Comparison of ENCODE assay signal across 29 cellular contexts in genomic region chr21:39690454-39690853, GRCh38. TPM values are rescaled to one million over a fixed set of nuclear protein-coding genes. Genes with fewer than 3 reads are reported as not detected.
"Had no signal": no experiment of that assay in that cellular context is flagged by ENCODE, and none has a peak within 500 bp of the region (broad histone marks: within the 10 kb centered on the region; RNA-seq: fewer than 3 reads in every experiment).

No MANE protein-coding gene starts in this region.

- H3K9me3 Mint-ChIP-seq: activated CD4-positive, alpha-beta memory T cell treated with anti-CD3 and anti-CD28 coated beads, Interleukin-2, amount 10 ng/mL, durations not matched to agents 7 days and 5 days; activated naive CD4-positive, alpha-beta T cell treated with anti-CD3 and anti-CD28 coated beads, Interleukin-2, amount 10 ng/mL, durations not matched to agents 7 days and 5 days; activated naive CD8-positive, alpha-beta T cell treated with anti-CD3 and anti-CD28 coated beads for 36 hours; activated T-helper 17 cell treated with anti-CD3 and anti-CD28 coated beads, Interleukin-2, amount 50 U/mL, for 72 hours had no signal

- H3K4me3 ChIP-seq: cardiac muscle cell, SJSA1 had no signal

- H3K36me3 ChIP-seq: brain microvascular endothelial cell, cardiac muscle cell, SJSA1 had no signal

- H3K4me3 Mint-ChIP-seq: activated CD4-positive, alpha-beta memory T cell treated with anti-CD3 and anti-CD28 coated beads, Interleukin-2, amount 10 ng/mL, durations not matched to agents 7 days and 5 days; activated CD4-positive, alpha-beta T cell treated with anti-CD3 and anti-CD28 coated beads for 36 hours; activated naive CD4-positive, alpha-beta T cell treated with anti-CD3 and anti-CD28 coated beads, Interleukin-2, amount 10 ng/mL, durations not matched to agents 7 days and 5 days; activated naive CD8-positive, alpha-beta T cell treated with anti-CD3 and anti-CD28 coated beads for 36 hours; activated T-helper 17 cell treated with anti-CD3 and anti-CD28 coated beads, Interleukin-2, amount 50 U/mL, for 72 hours; T-helper 17 cell had no signal

- H3K4me1 Mint-ChIP-seq: activated CD4-positive, alpha-beta memory T cell treated with anti-CD3 and anti-CD28 coated beads, Interleukin-2, amount 10 ng/mL, durations not matched to agents 7 days and 5 days; activated CD4-positive, alpha-beta T cell treated with anti-CD3 and anti-CD28 coated beads for 36 hours; activated naive CD4-positive, alpha-beta T cell treated with anti-CD3 and anti-CD28 coated beads, Interleukin-2, amount 10 ng/mL, durations not matched to agents 7 days and 5 days; activated naive CD8-positive, alpha-beta T cell treated with anti-CD3 and anti-CD28 coated beads for 36 hours; activated T-helper 17 cell treated with anti-CD3 and anti-CD28 coated beads, Interleukin-2, amount 50 U/mL, for 72 hours; T-helper 17 cell had no signal

- H3K27ac ChIP-seq: brain microvascular endothelial cell, cardiac muscle cell, SJSA1 had no signal

- DNase-seq: activated CD4-positive, alpha-beta memory T cell treated with anti-CD3 and anti-CD28 coated beads, Interleukin-2, amount 10 ng/mL, durations not matched to agents 7 days and 5 days; activated CD4-positive, alpha-beta T cell treated with anti-CD3 and anti-CD28 coated beads for 36 hours; activated CD4-positive, alpha-beta T cell treated with anti-CD3 and anti-CD28 coated beads, Interleukin-2, amount 50 U/mL, for 1 hour; activated CD4-positive, CD25-positive, alpha-beta regulatory T cell; activated gamma-delta T cell; activated naive CD4-positive, alpha-beta T cell treated with anti-CD3 and anti-CD28 coated beads, Interleukin-2, amount 10 ng/mL, durations not matched to agents 7 days and 5 days; activated naive CD8-positive, alpha-beta T cell treated with anti-CD3 and anti-CD28 coated beads for 36 hours; activated T-cell treated with anti-CD3 and anti-CD28 coated beads for 4 hours; activated T-cell treated with anti-CD3 and anti-CD28 coated beads, Interleukin-2, amount 50 U/mL, for 48 hours; brain microvascular endothelial cell; MV-4-11; NCI-H1092 treated with DMSO at 0.1 percent for 48 hours; NCI-H1417 treated with DMSO at 0.1 percent for 48 hours; NCI-H1694; NCI-H2029; NCI-H345; NCI-H510A; NCI-H526 treated with DMSO at 0.1 percent for 48 hours; NCI-H82; PC-3; SHP77; T-helper 17 cell; T-helper 9 cell had no signal

- H3K27ac Mint-ChIP-seq: activated CD4-positive, alpha-beta memory T cell treated with anti-CD3 and anti-CD28 coated beads, Interleukin-2, amount 10 ng/mL, durations not matched to agents 7 days and 5 days; activated CD4-positive, alpha-beta T cell treated with anti-CD3 and anti-CD28 coated beads for 36 hours; activated naive CD4-positive, alpha-beta T cell treated with anti-CD3 and anti-CD28 coated beads, Interleukin-2, amount 10 ng/mL, durations not matched to agents 7 days and 5 days; activated naive CD8-positive, alpha-beta T cell treated with anti-CD3 and anti-CD28 coated beads for 36 hours; activated T-helper 17 cell treated with anti-CD3 and anti-CD28 coated beads, Interleukin-2, amount 50 U/mL, for 72 hours; T-helper 17 cell had no signal

- H3K27me3 ChIP-seq: brain microvascular endothelial cell, cardiac muscle cell, SJSA1 had no signal

- FAIRE-seq: RCC 7860 had no signal

- H3K36me3 Mint-ChIP-seq: activated naive CD4-positive, alpha-beta T cell treated with anti-CD3 and anti-CD28 coated beads, Interleukin-2, amount 10 ng/mL, durations not matched to agents 7 days and 5 days; activated naive CD8-positive, alpha-beta T cell treated with anti-CD3 and anti-CD28 coated beads for 36 hours had no signal

- H3K27me3 Mint-ChIP-seq: activated CD4-positive, alpha-beta memory T cell treated with anti-CD3 and anti-CD28 coated beads, Interleukin-2, amount 10 ng/mL, durations not matched to agents 7 days and 5 days; activated naive CD4-positive, alpha-beta T cell treated with anti-CD3 and anti-CD28 coated beads, Interleukin-2, amount 10 ng/mL, durations not matched to agents 7 days and 5 days; activated T-helper 17 cell treated with anti-CD3 and anti-CD28 coated beads, Interleukin-2, amount 50 U/mL, for 72 hours; T-helper 17 cell had no signal

- H3K9me3 ChIP-seq: SJSA1 had no signal

- ATAC-seq: activated CD4-positive, alpha-beta T cell treated with anti-CD3 and anti-CD28 coated beads for 36 hours; activated T-helper 17 cell treated with anti-CD3 and anti-CD28 coated beads, Interleukin-2, amount 50 U/mL, for 72 hours; PC-3; T-helper 17 cell had no signal

- H3K4me1 ChIP-seq: SJSA1 had no signal

RNA-seq across cellular contexts. Expression of gene IGSF5, which starts 54.5 kb away (rescaled TPM):
- total RNA-seq: activated CD4-positive, alpha-beta memory T cell treated with anti-CD3 and anti-CD28 coated beads, Interleukin-2, amount 10 ng/mL, durations not matched to agents 7 days and 5 days; activated CD4-positive, alpha-beta T cell treated with anti-CD3 and anti-CD28 coated beads for 36 hours; activated CD8-positive, alpha-beta memory T cell treated with anti-CD3 and anti-CD28 coated beads for 36 hours; activated naive CD8-positive, alpha-beta T cell treated with anti-CD3 and anti-CD28 coated beads for 36 hours; activated T-helper 17 cell treated with anti-CD3 and anti-CD28 coated beads, Interleukin-2, amount 50 U/mL, for 72 hours; MCF 10A; PC-3; SJSA1; T-helper 17 cell had no signal
